ENCODE assay signal across 1 cellular context in genomic region chr1:183193963-183194362, GRCh38. TPM values are rescaled to one million over a fixed set of nuclear protein-coding genes. Genes with fewer than 3 reads are reported as not detected.
"Had no signal": no experiment of that assay in that cellular context is flagged by ENCODE, and none has a peak within 500 bp of the region (broad histone marks: within the 10 kb centered on the region; RNA-seq: fewer than 3 reads in every experiment).

No MANE protein-coding gene starts in this region.

RNA-seq across cellular contexts. Expression of gene LAMC2, which starts 7.9 kb away (rescaled TPM):
- polyA plus RNA-seq: IgD-negative memory B cell had no signal
